ENCODE assay signal across 8 cellular contexts in the genomic region with DNA sequence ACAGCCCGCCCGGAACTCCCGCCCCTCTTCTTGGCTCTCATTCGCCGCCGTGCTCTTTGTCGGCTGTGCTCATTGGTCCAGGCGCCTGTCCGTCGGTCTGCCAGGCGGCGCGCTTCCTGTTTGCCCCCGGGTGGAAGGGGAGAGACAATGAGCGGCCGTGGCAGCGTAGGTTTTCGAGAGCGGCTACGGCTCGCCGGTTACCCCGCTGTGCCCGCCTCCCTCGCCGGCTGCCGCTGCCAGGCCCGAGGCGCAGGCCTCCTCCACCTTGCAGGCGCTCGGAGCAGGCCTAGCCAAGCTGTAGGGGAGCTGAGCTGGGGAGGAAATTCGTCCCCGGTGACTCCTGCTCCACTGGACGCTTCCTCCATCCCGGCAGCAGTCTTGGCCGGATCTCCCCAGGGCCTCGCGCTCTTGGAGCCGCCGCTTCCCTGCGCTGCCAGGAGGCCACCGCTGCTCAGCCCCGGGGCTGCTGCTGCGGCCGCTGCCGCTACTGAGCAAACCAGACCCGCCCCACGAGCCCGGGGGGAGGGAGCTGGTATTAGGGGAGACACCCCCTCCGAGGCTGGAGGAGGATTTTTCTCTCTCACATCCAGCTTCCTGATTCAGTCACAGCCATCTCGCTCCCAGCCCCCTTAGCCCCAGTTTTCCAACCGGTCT. TPM values are rescaled to one million over a fixed set of nuclear protein-coding genes. Genes with fewer than 3 reads are reported as not detected.
DNase-seq lines count a peak whose midpoint lies in the region; ATAC-seq, FAIRE-seq and TF ChIP-seq lines count a peak whose summit lies in the region.

Gene SP3 (minus strand): TSS at position 2 of the 654 bp plus-strand sequence. CDS start 202 bp downstream, outside the sequence.

- peak; percentile 15; the same call in 1 of the 2 replicates for TF ChIP-seq POLR2A in GM12892 (IDR thresholded peaks at IDR 0.05; ENCODE audit: low read depth, low read length)

- peak within 1 kb of the TSS; percentile 99 to 100 (median 100) for H3K27ac ChIP-seq in heart right ventricle
- H3K27ac ChIP-seq in upper lobe of right lung: peak within 1 kb of the TSS; percentile 100

- H3K27me3 ChIP-seq in heart right ventricle (no peaks in the 10 kb centered on the region), upper lobe of right lung (no peaks in the 10 kb centered on the region)

- intact Hi-C loops in T-helper 1 cell treated with Interleukin-12 subunit alpha and Interleukin-12 subunit beta and Interleukin-4 antibody, amounts not matched to agents 30 ng/mL and 1 ng/mL, for 36 hours (cut with micrococcal nuclease): loop anchor here (1.0 to 5.0 kb wide), 5 partner anchors 432 to 1409 kb away; partner anchors contain the start of genes ATF2, CDCA7, GPR155 and PDK1
- intact Hi-C loops in heart right ventricle (cut with DNase I) (loop anchor here in 7 of 10 donors (2.0 to 10.0 kb wide), 10 partner anchors 23 to 211 kb away; no protein-coding TSS in a partner anchor), posterior vena cava (cut with DNase I) (no loop called here), upper lobe of right lung (cut with DNase I) (no loop called here)

- ATAC-seq in HG02840 (IDR thresholded peaks at IDR 0.05; ENCODE audit: low FRiP score, unreplicated experiment) (peak; percentile 69), heart right ventricle (peak; percentile 88 to 95 (median 95)), upper lobe of right lung (peak; percentile 88)

- TF ChIP-seq CTCF in heart right ventricle (IDR thresholded peaks at IDR 0.05) (no peak), upper lobe of right lung (IDR thresholded peaks at IDR 0.05) (no peak)

- H3K36me3 ChIP-seq in heart right ventricle: peaks cover 0 to 17% (median 6%) of the 10 kb centered on the region in 9 donors
- H3K36me3 ChIP-seq in upper lobe of right lung: no peaks in the 10 kb centered on the region

- peak within 1 kb of the TSS; percentile 82 to 100 (median 96) for H3K4me3 ChIP-seq in heart right ventricle
- H3K4me3 ChIP-seq in upper lobe of right lung: peak within 1 kb of the TSS; percentile 96

- H3K4me1 ChIP-seq in heart right ventricle (peaks cover 6 to 48% (median 37%) of the 10 kb centered on the region in 9 donors), upper lobe of right lung (peaks cover 21% of the 10 kb centered on the region)

- H3K9me3 ChIP-seq in heart right ventricle (peaks cover 0 to 12% (median 0%) of the 10 kb centered on the region in 11 donors), upper lobe of right lung (no peaks in the 10 kb centered on the region)

- peak; percentile 98 for FAIRE-seq in GM12892 (lab: Jason Lieb, UNC)

- DNase-seq in GM12892 (ENCODE audit: insufficient read length) (peak; percentile 94), NCI-H146 treated with DMSO at 0.1 percent for 48 hours (lab: John Stamatoyannopoulos, UW; ENCODE audit: unreplicated experiment) (peak; percentile 86), amniotic epithelial cell (ENCODE audit: low read depth) (peak; percentile 96), heart right ventricle (peak; percentile 99), posterior vena cava (ENCODE audit: low spot score) (peak; percentile 99), upper lobe of right lung (peak; percentile 99)

- 0 to 1% methylated on average over 51 to 52 of the region's 52 CpGs for WGBS in heart right ventricle, 2 donors

RNA-seq across cellular contexts. Expression of gene SP3, which starts in this region (rescaled TPM):
- 36.5 TPM for polyA plus RNA-seq in GM12892 (2012; ENCODE audit: missing spikeins)
- total RNA-seq in T-helper 1 cell treated with Interleukin-12 subunit alpha and Interleukin-12 subunit beta and Interleukin-4 antibody, amounts not matched to agents 30 ng/mL and 1 ng/mL, for 36 hours: 95.6 and 107 TPM in 2 replicates
- total RNA-seq in heart right ventricle (10 to 100 TPM; 36.4 to 45.7 (median 41.0) TPM), posterior vena cava (10 to 100 TPM; 70.2 to 73.6 TPM), upper lobe of right lung (77.4 TPM)
- polyA plus RNA-seq in heart right ventricle: 10 to 100 TPM in 1 of 2 donors, 1 to 10 TPM in 1; 8.6 to 11.6 TPM

Comparison
In these comparisons a context has a peak if more than half of its experiments do, and no peak if none do; other contexts are left out.
1. Peak in every context shown above with its lines: DNase-seq, ATAC-seq, H3K4me3 ChIP-seq and H3K27ac ChIP-seq.
2. intact Hi-C loops: an anchor here in T-helper 1 cell treated with Interleukin-12 subunit alpha and Interleukin-12 subunit beta and Interleukin-4 antibody, amounts not matched to agents 30 ng/mL and 1 ng/mL, for 36 hours (1.0 to 5.0 kb wide) and heart right ventricle (2.0 to 10.0 kb wide); none called in posterior vena cava and upper lobe of right lung.